In genomic region chr3:75435779-75436376, GRCh38 we compare ENCODE assay signal across 8 cellular contexts.
DNase-seq lines count a peak whose midpoint lies in the region; ATAC-seq, FAIRE-seq and TF ChIP-seq lines count a peak whose summit lies in the region.
"Not testable (repeated sequence)": the region's sequence is repeated elsewhere in the genome, so short reads cannot be mapped to it uniquely, and the experiment has no call there.

No MANE protein-coding gene starts in this region.

- peaks cover 18% of the 10 kb centered on the region for H3K4me1 ChIP-seq in A549
- H3K4me1 ChIP-seq in ectodermal cell (ENCODE audit: control insufficient read depth, insufficient read depth, low read length), result not testable (repeated sequence)

- H3K4me3 ChIP-seq in A549 (peak overlapping the region; percentile 86), GM12875 (ENCODE audit: low read depth, low read length) (peak overlapping the region; percentile 59), ectodermal cell (ENCODE audit: insufficient read depth, low read depth, low read length) (peak overlapping the region; percentile 66), kidney epithelial cell (ENCODE audit: low read depth, low read length) (peak overlapping the region; percentile 41)

- not testable (repeated sequence) for H3K27me3 Mint-ChIP-seq in activated CD8-positive, alpha-beta memory T cell treated with anti-CD3 and anti-CD28 coated beads, Interleukin-2, amount 10 ng/mL, durations not matched to agents 7 days and 5 days

- peak in 1 of 2 experiments; percentile 75; a peak in 3 of 6 replicates for ATAC-seq in A549
- ATAC-seq in activated CD8-positive, alpha-beta memory T cell treated with anti-CD3 and anti-CD28 coated beads, Interleukin-2, amount 10 ng/mL, durations not matched to agents 7 days and 5 days, result not testable (repeated sequence)

- 4% methylated on average over 10 of the region's 38 CpGs for WGBS in A549 (ENCODE audit: missing lambda C conversion rate)
- 0 to 2% methylated on average over 36 to 38 of the region's 38 CpGs for WGBS in ectodermal cell, 2 experiments

- H3K27me3 ChIP-seq in ectodermal cell (ENCODE audit: control insufficient read depth, insufficient read depth, low read length, poor library complexity, severe bottlenecking); kidney epithelial cell (ENCODE audit: control insufficient read depth, insufficient read depth, low read length): not testable (repeated sequence)

- POLR2A ChIA-PET in A549 (lab: Yijun Ruan, JAX), result not testable (repeated sequence)

- peak overlapping the region; percentile 89 to 94 for H3K27ac ChIP-seq in A549
- peak overlapping the region; percentile 44 for H3K27ac ChIP-seq in ectodermal cell (ENCODE audit: insufficient read depth, low read depth, low read length, poor library complexity, severe bottlenecking)

- CTCF ChIA-PET in A549 (lab: Yijun Ruan, JAX), result interaction anchor here (0.6 kb wide), 1 partner anchor 17 kb away, joined by 3 read pairs; no protein-coding TSS in a partner anchor
- CTCF ChIA-PET in activated CD8-positive, alpha-beta memory T cell treated with anti-CD3 and anti-CD28 coated beads, Interleukin-2, amount 10 ng/mL, durations not matched to agents 7 days and 5 days (lab: Charles Lee), result interaction anchor here (1.4 kb wide), 1 partner anchor 14 kb away, joined by 3 read pairs; no protein-coding TSS in a partner anchor

- H3K27ac Mint-ChIP-seq in activated CD8-positive, alpha-beta memory T cell treated with anti-CD3 and anti-CD28 coated beads, Interleukin-2, amount 10 ng/mL, durations not matched to agents 7 days and 5 days, result peak overlapping the region; percentile 100

- peaks cover 24% of the 10 kb centered on the region for H3K4me1 Mint-ChIP-seq in activated CD8-positive, alpha-beta memory T cell treated with anti-CD3 and anti-CD28 coated beads, Interleukin-2, amount 10 ng/mL, durations not matched to agents 7 days and 5 days

- H3K4me3 Mint-ChIP-seq in activated CD8-positive, alpha-beta memory T cell treated with anti-CD3 and anti-CD28 coated beads, Interleukin-2, amount 10 ng/mL, durations not matched to agents 7 days and 5 days, result peak overlapping the region; percentile 94

- H3K4me2 ChIP-seq in A549, result peak overlapping the region; percentile 98

- not testable (repeated sequence) for TF ChIP-seq EP300 in A549 (IDR thresholded peaks at IDR 0.05); Ishikawa (IDR thresholded peaks at IDR 0.05; ENCODE audit: borderline replicate concordance)

- not testable (repeated sequence) for H3K36me3 Mint-ChIP-seq in activated CD8-positive, alpha-beta memory T cell treated with anti-CD3 and anti-CD28 coated beads, Interleukin-2, amount 10 ng/mL, durations not matched to agents 7 days and 5 days

- H3K36me3 ChIP-seq in ectodermal cell (ENCODE audit: control insufficient read depth, insufficient read depth, low read length); kidney epithelial cell (ENCODE audit: control insufficient read depth, insufficient read depth, low read length): not testable (repeated sequence)

- H3K9me3 Mint-ChIP-seq in activated CD8-positive, alpha-beta memory T cell treated with anti-CD3 and anti-CD28 coated beads, Interleukin-2, amount 10 ng/mL, durations not matched to agents 7 days and 5 days (ENCODE audit: low read depth), result not testable (repeated sequence)

- not testable (repeated sequence) for H3K9me3 ChIP-seq in A549; ectodermal cell (ENCODE audit: control insufficient read depth, low read length)

- DNase-seq in A549 (ENCODE audit: low read depth in 1 of 2, low spot score in 1 of 2) (peak in 1 of 2 experiments; percentile 20), NOMO-1 (lab: John Stamatoyannopoulos, UW; ENCODE audit: unreplicated experiment in 2 of 2) (peak; percentile 46 to 54), kidney epithelial cell (ENCODE audit: low read depth) (peak; percentile 37), putamen (ENCODE audit: low spot score) (peak; percentile 61)
- not testable (repeated sequence) for DNase-seq in activated CD8-positive, alpha-beta memory T cell treated with anti-CD3 and anti-CD28 coated beads, Interleukin-2, amount 10 ng/mL, durations not matched to agents 7 days and 5 days

- not testable (repeated sequence) for TF ChIP-seq RAD21 in A549 (conservative IDR thresholded peaks at IDR 0.05 in 1 of 2, IDR thresholded peaks at IDR 0.05 in 1 of 2); Ishikawa (IDR thresholded peaks at IDR 0.05; ENCODE audit: low read depth)

- TF ChIP-seq CTCF in A549 (IDR thresholded peaks at IDR 0.05); GM12875 (IDR thresholded peaks at IDR 0.05; ENCODE audit: borderline replicate concordance, insufficient read depth, low read depth, low read length); kidney epithelial cell (IDR thresholded peaks at IDR 0.05; ENCODE audit: insufficient read depth, low read length, poor library complexity, severe bottlenecking): not testable (repeated sequence)

- not testable (repeated sequence) for FAIRE-seq in A549 (lab: Jason Lieb, UNC)

- peak; percentile 18; the same call in 1 of the 2 replicates for TF ChIP-seq POLR2A in A549 (IDR thresholded peaks at IDR 0.05; ENCODE audit: low read length)

TF ChIP-seq in A549, 52 proteins besides CTCF, POLR2A, EP300 and RAD21:
- peak; percentile 32; the same call in 1 of the 2 replicates for TF ChIP-seq PHF8 (IDR thresholded peaks at IDR 0.05; ENCODE audit: borderline replicate concordance, low read depth)

TF ChIP-seq in Ishikawa, 13 proteins besides CTCF, POLR2A, EP300 and RAD21:
- 0 out of 2 replicates have a peak, but pooled peaks have one; percentile 19 for TF ChIP-seq TAF1 (IDR thresholded peaks at IDR 0.05; ENCODE audit: low read depth)
